ENCODE assay signal across 25 cellular contexts in the genomic region with DNA sequence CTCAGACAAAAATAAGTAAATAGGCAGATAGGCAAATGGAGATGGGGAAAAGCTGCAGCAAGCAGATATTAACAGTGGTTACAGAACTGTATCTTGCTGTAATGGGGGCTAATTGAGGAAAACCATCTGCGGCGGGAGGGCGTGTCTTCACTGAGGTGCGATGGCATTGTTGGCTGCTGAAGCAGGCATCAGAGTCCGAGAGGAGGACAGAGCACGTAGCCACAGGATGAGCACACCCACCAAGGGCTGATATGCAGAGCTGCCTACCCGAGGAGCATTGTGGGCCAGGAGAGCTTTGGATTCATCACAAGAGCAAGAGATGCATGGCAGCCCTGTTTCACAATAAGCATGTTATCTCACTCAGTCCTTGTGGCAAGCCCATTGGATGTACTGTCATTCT.
"Had no signal": no experiment of that assay in that cellular context is flagged by ENCODE, and none has a peak within 500 bp of the region (broad histone marks: within the 10 kb centered on the region; RNA-seq: fewer than 3 reads in every experiment).

No MANE protein-coding gene starts in this region.

- DNase-seq: activated CD4-positive, alpha-beta memory T cell treated with anti-CD3 and anti-CD28 coated beads, Interleukin-2, amount 10 ng/mL, durations not matched to agents 7 days and 5 days; activated CD4-positive, alpha-beta T cell treated with anti-CD3 and anti-CD28 coated beads for 36 hours; activated CD4-positive, alpha-beta T cell treated with anti-CD3 and anti-CD28 coated beads, Interleukin-2, amount 10 ng/mL, durations not matched to agents 24 days and 14 days; activated CD4-positive, CD25-positive, alpha-beta regulatory T cell; activated CD4-positive, CD25-positive, alpha-beta regulatory T cell treated with anti-CD3 and anti-CD28 coated beads, Interleukin-2, amount 50 U/mL, for 72 hours; activated CD8-positive, alpha-beta memory T cell treated with anti-CD3 and anti-CD28 coated beads, Interleukin-2, amount 50 U/mL, for 48 hours; activated gamma-delta T cell; activated naive CD4-positive, alpha-beta T cell; activated naive CD4-positive, alpha-beta T cell treated with anti-CD3 and anti-CD28 coated beads, Interleukin-2, amount 10 ng/mL, durations not matched to agents 7 days and 5 days; activated naive CD8-positive, alpha-beta T cell treated with anti-CD3 and anti-CD28 coated beads, Interleukin-2, amount 10 ng/mL, durations not matched to agents 7 days and 5 days; activated T-cell treated with anti-CD3 and anti-CD28 coated beads for 4 hours; activated T-cell treated with anti-CD3 and anti-CD28 coated beads, Interleukin-2, amount 50 U/mL, for 24 hours; activated T-cell treated with anti-CD3 and anti-CD28 coated beads, Interleukin-2, amount 50 U/mL, for 72 hours; central memory CD4-positive, alpha-beta T cell; cerebellar nuclear complex; colonic mucosa; effector CD8-positive, alpha-beta T cell; esophagus squamous epithelium; foreskin melanocyte; head of caudate nucleus; T-helper 2 cell had no signal

- H3K4me3 ChIP-seq: ascending aorta, breast epithelium, cardiac muscle cell, colonic mucosa, esophagus squamous epithelium, gastroesophageal sphincter had no signal
